ENCODE assay signal across 32 cellular contexts in the genomic region with DNA sequence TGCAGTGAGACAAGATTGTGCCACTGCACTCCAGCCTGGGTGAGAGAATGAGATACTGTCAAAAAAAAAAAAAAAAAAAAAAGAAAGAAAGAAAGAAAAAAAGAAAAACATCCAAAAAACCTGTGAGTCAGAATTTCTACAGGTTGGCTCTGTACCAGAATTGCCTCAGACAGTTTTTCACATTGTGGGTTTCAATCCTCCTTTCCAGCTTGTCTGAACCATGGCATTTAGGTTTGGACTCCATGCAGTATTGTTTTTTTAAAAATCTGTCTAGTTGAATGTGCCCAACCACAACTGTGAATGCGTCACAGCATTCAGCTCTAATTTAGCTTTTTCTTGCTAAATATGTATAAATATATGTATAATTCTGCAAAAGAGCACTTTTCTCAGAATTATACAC. TPM values are rescaled to one million over a fixed set of nuclear protein-coding genes. Genes with fewer than 3 reads are reported as not detected.
"Had no signal": no experiment of that assay in that cellular context is flagged by ENCODE, and none has a peak within 500 bp of the region (broad histone marks: within the 10 kb centered on the region; RNA-seq: fewer than 3 reads in every experiment).

No MANE protein-coding gene starts in this region.

- H3K27ac ChIP-seq: body of pancreas, cardiac muscle cell, epithelial cell of prostate, esophagus squamous epithelium, foreskin keratinocyte, heart left ventricle, left lung, lower lobe of right lung, neural progenitor cell, spleen, tibial nerve, WERI-Rb-1 had no signal

- H3K9ac ChIP-seq: neural progenitor cell had no signal

- H3K36me3 ChIP-seq: cardiac muscle cell, esophagus squamous epithelium, heart left ventricle, left lung, lower lobe of right lung, neural progenitor cell, spleen, tibial nerve, WERI-Rb-1 had no signal

- H3K9me3 ChIP-seq: body of pancreas, esophagus squamous epithelium, left lung, lower lobe of right lung, tibial nerve had no signal

- H3K4me3 ChIP-seq: body of pancreas, cardiac muscle cell, esophagus squamous epithelium, heart left ventricle, left lung, lower lobe of right lung, neural progenitor cell, spleen, tibial nerve had no signal

- H3K4me1 ChIP-seq: body of pancreas, esophagus squamous epithelium, foreskin keratinocyte, heart left ventricle, left lung, lower lobe of right lung, spleen, tibial nerve had no signal

- DNase-seq: activated CD4-positive, alpha-beta memory T cell treated with anti-CD3 and anti-CD28 coated beads for 36 hours; activated CD4-positive, alpha-beta T cell treated with anti-CD3 and anti-CD28 coated beads, Interleukin-2, amount 10 ng/mL, durations not matched to agents 24 days and 14 days; activated CD8-positive, alpha-beta memory T cell treated with anti-CD3 and anti-CD28 coated beads, Interleukin-2, amount 50 U/mL, for 4 hours; activated gamma-delta T cell; activated naive CD4-positive, alpha-beta T cell treated with anti-CD3 and anti-CD28 coated beads, Interleukin-2, amount 10 ng/mL, durations not matched to agents 7 days and 5 days; activated naive CD8-positive, alpha-beta T cell treated with anti-CD3 and anti-CD28 coated beads, Interleukin-2, amount 10 ng/mL, durations not matched to agents 7 days and 5 days; activated T-cell treated with anti-CD3 and anti-CD28 coated beads, Interleukin-2, amount 50 U/mL, for 1 hour; amniotic stem cell; body of pancreas; effector CD4-positive, alpha-beta T cell; esophagus squamous epithelium; foreskin keratinocyte; heart left ventricle; kidney glomerular epithelial cell; left lung; lower lobe of right lung; mesenchymal stem cell; natural killer cell; occipital lobe; right cardiac atrium; spleen; stimulated activated naive CD4-positive, alpha-beta T cell; T-helper 17 cell; T1000; WERI-Rb-1 had no signal

RNA-seq across cellular contexts. Expression of a gene that starts 31.4 kb away (rescaled TPM):
- total RNA-seq: activated CD4-positive, alpha-beta memory T cell treated with anti-CD3 and anti-CD28 coated beads for 36 hours; activated CD4-positive, alpha-beta T cell treated with anti-CD3 and anti-CD28 coated beads, Interleukin-2, amount 10 ng/mL, durations not matched to agents 24 days and 14 days; activated CD8-positive, alpha-beta memory T cell treated with anti-CD3 and anti-CD28 coated beads for 36 hours; activated naive CD8-positive, alpha-beta T cell treated with anti-CD3 and anti-CD28 coated beads, Interleukin-2, amount 10 ng/mL, durations not matched to agents 7 days and 5 days; body of pancreas; cardiac muscle cell; cerebellum; foreskin keratinocyte; heart left ventricle; left lung; lower lobe of right lung; natural killer cell; occipital lobe; right cardiac atrium; spleen; T-helper 17 cell; temporal lobe; tibial nerve had no signal
- polyA plus RNA-seq: cardiac muscle cell, foreskin keratinocyte, heart left ventricle, right cardiac atrium, spleen had no signal
